ENCODE assay signal across 8 cellular contexts in the genomic region with DNA sequence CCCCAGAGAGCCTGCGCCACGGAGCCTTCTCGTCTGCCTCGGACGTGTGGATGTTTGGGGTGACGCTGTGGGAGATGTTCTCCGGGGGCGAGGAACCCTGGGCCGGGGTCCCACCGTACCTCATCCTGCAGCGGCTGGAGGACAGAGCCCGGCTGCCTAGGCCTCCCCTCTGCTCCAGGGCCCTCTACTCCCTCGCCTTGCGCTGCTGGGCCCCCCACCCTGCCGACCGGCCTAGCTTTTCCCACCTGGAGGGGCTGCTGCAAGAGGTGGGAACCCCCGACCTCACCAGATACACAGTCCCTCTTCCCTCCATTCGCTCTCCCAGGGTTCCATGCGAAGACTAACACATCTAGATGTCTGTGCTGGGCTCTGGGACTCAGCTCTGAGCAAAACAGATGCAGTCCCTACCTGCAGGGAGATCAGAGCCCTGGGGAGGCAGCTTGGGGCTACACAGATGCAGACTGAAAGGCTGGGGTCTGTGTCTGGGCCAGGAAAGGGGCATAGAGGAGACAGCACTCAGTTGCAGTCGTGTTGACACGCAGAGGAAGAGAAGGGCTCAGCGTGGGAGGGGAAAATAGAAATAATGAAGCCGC. TPM values are rescaled to one million over a fixed set of nuclear protein-coding genes. Genes with fewer than 3 reads are reported as not detected.
A peak's percentile ranks its signal among the peaks of the same experiment; 100 is the strongest.
DNase-seq lines count a peak whose midpoint lies in the region; TF ChIP-seq lines count a peak whose summit lies in the region.

No MANE protein-coding gene starts in this region.

- no peak overlapping the region for H3K27ac Mint-ChIP-seq in nephron

- 45% methylated on average over 23 of the region's 23 CpGs for WGBS in HUES64

- H3K9me3 ChIP-seq in BLaER1 (peaks cover 11% of the 10 kb centered on the region), HUES64 (ENCODE audit: insufficient read depth, low read depth, low read length) (0 out of 2 replicates have a peak, but pooled peaks cover 1% of the 10 kb centered on the region)

- peak overlapping the region; percentile 9 to 66 (median 48) for H3K4me3 Mint-ChIP-seq in nephron

- H3K27me3 ChIP-seq in BLaER1: peaks cover 53% of the 10 kb centered on the region
- peaks cover 41% of the 10 kb centered on the region for H3K27me3 ChIP-seq in HUES64 (ENCODE audit: insufficient read depth, low read length)

- H3K27me3 Mint-ChIP-seq in nephron (ENCODE audit: low read depth): peaks cover 54% of the 10 kb centered on the region

- peaks cover 25% of the 10 kb centered on the region; the same call in 1 of the 2 replicates for H4K20me1 ChIP-seq in BLaER1

- H3K4me1 ChIP-seq in BLaER1: peaks cover 23% of the 10 kb centered on the region
- no peaks in the 10 kb centered on the region for H3K4me1 ChIP-seq in HUES64 (ENCODE audit: insufficient read depth, low read length)

- in situ Hi-C loops in GM13976 (cut with MboI; ENCODE audit: low sequenced_read_pairs, unreplicated experiment): no loop called here

- peak overlapping the region; percentile 65 for H3K4me3 ChIP-seq in BLaER1
- H3K4me3 ChIP-seq in HUES64 (ENCODE audit: low read length): peak overlapping the region; percentile 56
- peak overlapping the region; percentile 44 for H3K4me3 ChIP-seq in choroid plexus epithelial cell (ENCODE audit: low read depth, low read length)

- DNase-seq in choroid plexus epithelial cell (ENCODE audit: low read depth) (no peak), cerebellar nuclear complex (lab: John Stamatoyannopoulos, UW) (no peak), islet precursor cell (no peak), NCI-H2171 treated with DMSO at 0.1 percent for 48 hours (lab: John Stamatoyannopoulos, UW) (no peak), GM13976 (ENCODE audit: low spot score) (no peak)

- H3K9me3 Mint-ChIP-seq in nephron: peaks cover 3% of the 10 kb centered on the region

- H3K9ac ChIP-seq in BLaER1: peak overlapping the region; percentile 44; the same call in 1 of the 2 replicates
- H3K9ac ChIP-seq in HUES64 (ENCODE audit: low read depth, low read length): peak overlapping the region; percentile 35; the same call in 1 of the 2 replicates

- peaks cover 13% of the 10 kb centered on the region for H3K36me3 Mint-ChIP-seq in nephron (ENCODE audit: low read depth)

- H3K4me1 Mint-ChIP-seq in nephron: peaks cover 5% of the 10 kb centered on the region

- peak overlapping the region; percentile 91 for H3K4me2 ChIP-seq in BLaER1

- H3K27ac ChIP-seq in BLaER1 (no peak overlapping the region; the same call in 1 of the 2 replicates), HUES64 (ENCODE audit: low read depth, low read length) (no peak overlapping the region)

- H3K36me3 ChIP-seq in BLaER1 (peaks cover 20% of the 10 kb centered on the region), HUES64 (ENCODE audit: insufficient read depth, low read length) (peaks cover 19% of the 10 kb centered on the region)

- no peak for TF ChIP-seq CTCF in choroid plexus epithelial cell (conservative IDR thresholded peaks at IDR 0.05; ENCODE audit: low read depth, low read length)
- TF ChIP-seq CTCF in nephron (IDR thresholded peaks at IDR 0.05; ENCODE audit: unreplicated experiment in 3 of 3): no peak
- no peak for TF ChIP-seq CTCF in GM13976 (IDR thresholded peaks at IDR 0.05; ENCODE audit: borderline replicate concordance, control extremely low read depth, extremely low read depth, insufficient read depth, missing control alignments)

RNA-seq across cellular contexts. Expression of a gene that starts 3.7 kb away (rescaled TPM):
- polyA plus RNA-seq in HUES64 (2013, experiment 1 of 2): 2.2 TPM
- polyA plus RNA-seq in HUES64 (2013, experiment 2 of 2): 3.5 TPM

RNA-seq across cellular contexts. Expression of a gene that starts 9.7 kb away (rescaled TPM):
- polyA plus RNA-seq in HUES64 (2013, experiment 1 of 2): 24.8 TPM
- 30.1 TPM for polyA plus RNA-seq in HUES64 (2013, experiment 2 of 2)

RNA-seq across cellular contexts. Expression of a gene that starts 19.3 kb away (rescaled TPM):
- polyA plus RNA-seq in HUES64 (2013, experiment 1 of 2): 103 TPM
- 129 TPM for polyA plus RNA-seq in HUES64 (2013, experiment 2 of 2)

RNA-seq across cellular contexts. Expression of a gene that starts 23.1 kb away (rescaled TPM):
- 26.6 TPM for polyA plus RNA-seq in HUES64 (2013, experiment 1 of 2)
- 37.3 TPM for polyA plus RNA-seq in HUES64 (2013, experiment 2 of 2)

RNA-seq across cellular contexts. Expression of a gene that starts 29.6 kb away (rescaled TPM):
- not detected for polyA plus RNA-seq in HUES64 (2013, experiment 1 of 2)
- not detected for polyA plus RNA-seq in HUES64 (2013, experiment 2 of 2)
